In the genomic region with DNA sequence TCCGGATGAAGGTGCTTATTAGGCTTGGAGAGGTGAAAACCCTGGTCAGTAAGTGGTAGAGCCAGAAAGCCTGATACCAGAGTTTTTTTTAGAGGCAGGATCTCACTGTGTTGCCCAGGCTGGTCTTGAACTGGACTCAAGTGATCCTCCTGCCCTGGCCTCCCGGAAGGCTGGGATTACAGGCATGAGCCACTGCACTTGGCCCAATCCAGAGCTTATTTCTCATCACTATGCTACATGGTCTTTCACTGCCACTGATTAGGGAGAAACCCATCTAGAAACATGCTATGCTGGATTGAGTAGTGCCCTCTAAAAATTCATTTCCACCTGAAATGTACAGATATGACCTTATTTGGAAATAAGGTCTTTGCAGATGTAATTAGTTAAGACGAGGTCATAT, we compare ENCODE assay signal across 9 cellular contexts. TPM values are rescaled to one million over a fixed set of nuclear protein-coding genes. Genes with fewer than 3 reads are reported as not detected.
"Had no signal": no experiment of that assay in that cellular context is flagged by ENCODE, and none has a peak within 500 bp of the region (broad histone marks: within the 10 kb centered on the region; RNA-seq: fewer than 3 reads in every experiment).

No MANE protein-coding gene starts in this region.

- H3K4me3 ChIP-seq: GM12878 had no signal

- FAIRE-seq: G401.6, GM12878, GM12891, GM12892, GM18507, GM19239 had no signal

- ATAC-seq: GM12878 had no signal

- DNase-seq: GDM1, GF-D8 had no signal

RNA-seq across cellular contexts. Expression of a gene that starts 28.4 kb away (rescaled TPM):
- total RNA-seq: G401, GM12878 had no signal
- polyA plus RNA-seq: GM12878 had no signal
